ENCODE assay signal across 1 cellular context in the genomic region with DNA sequence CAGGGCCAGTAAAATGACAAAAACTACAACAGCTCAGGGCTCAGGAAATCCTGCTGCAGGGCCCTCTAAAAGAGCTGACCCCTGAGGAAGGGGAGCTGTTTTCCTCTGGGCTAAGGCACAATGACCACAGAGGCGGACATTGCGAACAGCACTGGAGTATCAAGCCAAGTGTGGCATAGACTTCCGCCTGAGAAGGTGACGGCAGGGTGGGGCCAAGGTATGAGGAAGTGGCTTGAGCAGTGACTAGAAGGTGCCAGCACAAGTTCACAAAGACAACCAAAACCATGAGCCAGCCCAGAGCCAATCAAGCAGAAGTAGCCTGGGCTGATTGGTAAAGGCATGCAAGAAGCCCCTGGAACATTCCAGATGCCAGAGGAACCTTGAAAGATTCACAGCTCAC.
TF ChIP-seq lines count a peak whose summit lies in the region.

No MANE protein-coding gene starts in this region.

TF ChIP-seq in K562, 482 proteins besides CTCF, POLR2A, EP300 and RAD21:
- TF ChIP-seq CBFA2T2 (conservative IDR thresholded peaks at IDR 0.05) (no peak), SPI1 (IDR thresholded peaks at IDR 0.05; ENCODE audit: borderline replicate concordance, low read depth, low read length) (peak; percentile 86)
